ENCODE assay signal across 27 cellular contexts in genomic region chr7:106073701-106074100, GRCh38. TPM values are rescaled to one million over a fixed set of nuclear protein-coding genes. Genes with fewer than 3 reads are reported as not detected.
DNase-seq lines count a peak whose midpoint lies in the region; ATAC-seq, FAIRE-seq and TF ChIP-seq lines count a peak whose summit lies in the region.
"Had no signal": no experiment of that assay in that cellular context is flagged by ENCODE, and none has a peak within 500 bp of the region (broad histone marks: within the 10 kb centered on the region; RNA-seq: fewer than 3 reads in every experiment).

No MANE protein-coding gene starts in this region.

- no peak for DNase-seq in CD8-positive, alpha-beta memory T cell
- DNase-seq in naive B cell (no peak), pancreas (no peak), mesenteric fat pad (ENCODE audit: low spot score) (no peak)
- DNase-seq: activated CD4-positive, CD25-positive, alpha-beta regulatory T cell; activated effector memory CD4-positive, alpha-beta T cell treated with anti-CD3 and anti-CD28 coated beads, Interleukin-2, amount 50 U/mL, for 16 hours; AML-193; amygdala; midbrain; NCI-H1436; NCI-H2171 treated with DMSO at 0.1 percent for 48 hours; NCI-H774; nucleus accumbens; PC-9; retina; SJCRH30; stimulated activated naive CD4-positive, alpha-beta T cell; transverse colon had no signal

- peaks cover 87% of the 10 kb centered on the region for H3F3A ChIP-seq in SU-DHL-6 (ENCODE audit: insufficient read depth)

- H3K4me1 Mint-ChIP-seq in CD8-positive, alpha-beta memory T cell, result peaks cover 38 to 56% (median 46%) of the 10 kb centered on the region in 3 donors
- peaks cover 70 to 94% (median 81%) of the 10 kb centered on the region in 3 donors for H3K4me1 Mint-ChIP-seq in naive B cell

- no peaks in the 10 kb centered on the region for H3K27me3 ChIP-seq in BLaER1 treated with 17β-estradiol and CSF1 and Interleukin-3, amounts not matched to agents 10 nM and 100 nM
- H3K27me3 ChIP-seq in CD8-positive, alpha-beta memory T cell (ENCODE audit: insufficient read depth, low read length, poor library complexity, severe bottlenecking), result no peaks in the 10 kb centered on the region
- H3K27me3 ChIP-seq in SU-DHL-6 (ENCODE audit: low read length) (no peaks in the 10 kb centered on the region), pancreas (no peaks in the 10 kb centered on the region)
- H3K27me3 ChIP-seq: cardiac muscle cell, SJCRH30, transverse colon had no signal

- H3K27me3 Mint-ChIP-seq in CD8-positive, alpha-beta memory T cell, result no peaks in the 10 kb centered on the region
- no peaks in the 10 kb centered on the region for H3K27me3 Mint-ChIP-seq in naive B cell

- no peaks in the 10 kb centered on the region for H3K9me3 Mint-ChIP-seq in CD8-positive, alpha-beta memory T cell
- peaks cover 0 to 2% (median 0%) of the 10 kb centered on the region in 7 donors for H3K9me3 Mint-ChIP-seq in naive B cell
- H3K9me3 Mint-ChIP-seq: dendritic cell treated with granulocyte-macrophage colony-stimulating factor and Interleukin-4, amounts not matched to agents 40 ng/mL and 50 ng/mL, for 4 days had no signal

- H3K4me3 ChIP-seq in BLaER1 treated with 17β-estradiol and CSF1 and Interleukin-3, amounts not matched to agents 10 nM and 100 nM, result no peak overlapping the region
- no peak overlapping the region for H3K4me3 ChIP-seq in CD8-positive, alpha-beta memory T cell (ENCODE audit: low read length)
- H3K4me3 ChIP-seq in SU-DHL-6 (ENCODE audit: insufficient read depth, low read length, poor library complexity, severe bottlenecking) (peak overlapping the region; percentile 30), pancreas (no peak overlapping the region)
- H3K4me3 ChIP-seq: cardiac muscle cell, PC-9, SJCRH30, transverse colon had no signal

- CTCF ChIA-PET in CD8-positive, alpha-beta memory T cell (lab: Charles Lee), result interaction anchor here (1.3 to 3.3 kb wide), 3 partner anchors 9 to 81 kb away, joined by 3 to 9 read pairs (median 7); no protein-coding TSS in a partner anchor

- peaks cover 0 to under 1% (median 0%) of the 10 kb centered on the region in 11 experiments; a peak in 1 of 22 replicates for H3K9me3 ChIP-seq in BLaER1 treated with 17β-estradiol and CSF1 and Interleukin-3, amounts not matched to agents 10 nM and 100 nM (replicated peaks in 1 of 11)
- H3K9me3 ChIP-seq in CD8-positive, alpha-beta memory T cell (ENCODE audit: low read length), result no peaks in the 10 kb centered on the region
- H3K9me3 ChIP-seq in SU-DHL-6 (ENCODE audit: insufficient read depth, low read length) (no peaks in the 10 kb centered on the region), pancreas (no peaks in the 10 kb centered on the region)
- H3K9me3 ChIP-seq: SJCRH30, transverse colon had no signal

- peaks cover 8% of the 10 kb centered on the region; the same call in 1 of the 2 replicates for H3K79me2 ChIP-seq in SU-DHL-6 (ENCODE audit: insufficient read depth, low read length)

- FAIRE-seq in pancreas (lab: Jason Lieb, UNC), result no peak
- FAIRE-seq: frontal cortex, G401.6, H1 had no signal

- no peak overlapping the region for H3K4me3 Mint-ChIP-seq in CD8-positive, alpha-beta memory T cell
- H3K4me3 Mint-ChIP-seq in naive B cell, result peak overlapping the region in 7 of 8 donors; percentile 43 to 88 (median 73)
- H3K4me3 Mint-ChIP-seq: dendritic cell treated with granulocyte-macrophage colony-stimulating factor and Interleukin-4, amounts not matched to agents 40 ng/mL and 50 ng/mL, for 4 days had no signal

- no peaks in the 10 kb centered on the region for H4K20me1 ChIP-seq in BLaER1 treated with 17β-estradiol and CSF1 and Interleukin-3, amounts not matched to agents 10 nM and 100 nM
- H4K20me1 ChIP-seq in SU-DHL-6 (ENCODE audit: low read depth, low read length), result no peaks in the 10 kb centered on the region

- 93 to 97% methylated on average over 3 of the region's 3 CpGs for WGBS in pancreas, 2 donors

- no peaks in the 10 kb centered on the region for H3K36me3 Mint-ChIP-seq in CD8-positive, alpha-beta memory T cell
- H3K36me3 Mint-ChIP-seq in naive B cell, result no peaks in the 10 kb centered on the region

- no peaks in the 10 kb centered on the region for H3K36me3 ChIP-seq in BLaER1 treated with 17β-estradiol and CSF1 and Interleukin-3, amounts not matched to agents 10 nM and 100 nM
- H3K36me3 ChIP-seq in CD8-positive, alpha-beta memory T cell (ENCODE audit: insufficient read depth, low read length), result no peaks in the 10 kb centered on the region
- H3K36me3 ChIP-seq in SU-DHL-6 (ENCODE audit: low read length) (no peaks in the 10 kb centered on the region), pancreas (no peaks in the 10 kb centered on the region)
- H3K36me3 ChIP-seq: cardiac muscle cell, SJCRH30, transverse colon had no signal

- ATAC-seq in naive B cell (ENCODE audit: low read depth in 2 of 2), result no peak
- no peak for ATAC-seq in pancreas
- no peak for ATAC-seq in GM21786 (IDR thresholded peaks at IDR 0.05; ENCODE audit: unreplicated experiment)

- intact Hi-C loops in pancreas (cut with DNase I), result no loop called here

- peaks cover 42 to 90% (median 82%) of the 10 kb centered on the region in 10 experiments for H3K4me1 ChIP-seq in BLaER1 treated with 17β-estradiol and CSF1 and Interleukin-3, amounts not matched to agents 10 nM and 100 nM
- peaks cover 38% of the 10 kb centered on the region for H3K4me1 ChIP-seq in CD8-positive, alpha-beta memory T cell (ENCODE audit: insufficient read depth, low read length)
- H3K4me1 ChIP-seq in pancreas, result peaks cover 22 to 30% (median 22%) of the 10 kb centered on the region in 3 donors

- H3K9ac ChIP-seq in BLaER1 treated with 17β-estradiol and CSF1 and Interleukin-3, amounts not matched to agents 10 nM and 100 nM, result no peak overlapping the region
- peak overlapping the region; percentile 71 for H3K9ac ChIP-seq in SU-DHL-6 (ENCODE audit: low read length)

- peak overlapping the region in 5 of 8 donors; percentile 44 to 92 (median 66) for H3K27ac Mint-ChIP-seq in CD8-positive, alpha-beta memory T cell
- H3K27ac Mint-ChIP-seq in naive B cell, result peak overlapping the region; percentile 98 to 100 (median 100)
- H3K27ac Mint-ChIP-seq: dendritic cell treated with granulocyte-macrophage colony-stimulating factor and Interleukin-4, amounts not matched to agents 40 ng/mL and 50 ng/mL, for 4 days had no signal

- TF ChIP-seq CTCF in SU-DHL-6 (IDR thresholded peaks at IDR 0.05; ENCODE audit: insufficient read depth, low read length, poor library complexity, severe bottlenecking), result peak; percentile 26
- no peak for TF ChIP-seq CTCF in pancreas (IDR thresholded peaks at IDR 0.05)

- H2AFZ ChIP-seq in SU-DHL-6 (ENCODE audit: low read depth, low read length, severe bottlenecking), result no peak overlapping the region
- H2AFZ ChIP-seq: PC-9 had no signal

- H3K9me2 ChIP-seq in SU-DHL-6 (replicated peaks; ENCODE audit: insufficient read depth, low read length), result no peaks in the 10 kb centered on the region

- H3K27ac ChIP-seq in BLaER1 treated with 17β-estradiol and CSF1 and Interleukin-3, amounts not matched to agents 10 nM and 100 nM, result peak overlapping the region in 6 of 11 experiments; percentile 23 to 92 (median 85); a peak in 9 of 22 replicates
- no peak overlapping the region for H3K27ac ChIP-seq in CD8-positive, alpha-beta memory T cell (ENCODE audit: low read depth, low read length)
- H3K27ac ChIP-seq in SU-DHL-6 (ENCODE audit: low read depth, low read length) (peak overlapping the region; percentile 97), pancreas (no peak overlapping the region)
- H3K27ac ChIP-seq: cardiac muscle cell, epithelial cell of prostate, PC-9, SJCRH30 had no signal

- peak overlapping the region; percentile 70 to 96 (median 86) for H3K4me2 ChIP-seq in BLaER1 treated with 17β-estradiol and CSF1 and Interleukin-3, amounts not matched to agents 10 nM and 100 nM
- peak overlapping the region; percentile 65 for H3K4me2 ChIP-seq in SU-DHL-6 (ENCODE audit: low read depth, low read length, poor library complexity, severe bottlenecking)
- H3K4me2 ChIP-seq: PC-9 had no signal

- POLR2A ChIA-PET in CD8-positive, alpha-beta memory T cell (lab: Charles Lee), result no interaction called here

RNA-seq across cellular contexts. Expression of gene SYPL1, which starts 38.4 kb away (rescaled TPM):
- 10 to 100 TPM; 33.1 to 33.7 TPM for total RNA-seq in CD8-positive, alpha-beta memory T cell
- 63.0 TPM for polyA plus RNA-seq in CD8-positive, alpha-beta memory T cell
- 100 to 1,000 TPM; 234 to 353 (median 246) TPM for polyA plus RNA-seq in naive B cell (ENCODE audit: low read depth in 6 of 6)
- total RNA-seq in pancreas, result 10 to 100 TPM; 23.4 to 44.7 (median 33.5) TPM
- polyA plus RNA-seq in pancreas, result 10 to 100 TPM; 16.4 to 38.6 TPM
- 70.8 TPM for total RNA-seq in mesenteric fat pad

Comparison
In these comparisons a context has a peak if more than half of its experiments do, and no peak if none do; other contexts are left out.
1. H3K27ac ChIP-seq: peak in BLaER1 treated with 17β-estradiol and CSF1 and Interleukin-3, amounts not matched to agents 10 nM and 100 nM (6 of 11) and SU-DHL-6 (single experiment); none in CD8-positive, alpha-beta memory T cell (single experiment) and pancreas (0 of 4).
2. H3K4me3 Mint-ChIP-seq: peak in naive B cell (7 of 8); none in CD8-positive, alpha-beta memory T cell (0 of 7).